Comparison of ENCODE assay signal across 7 cellular contexts in genomic region chr1:153260980-153261792, GRCh38. TPM values are rescaled to one million over a fixed set of nuclear protein-coding genes. Genes with fewer than 3 reads are reported as not detected.
DNase-seq lines count a peak whose midpoint lies in the region; ATAC-seq and TF ChIP-seq lines count a peak whose summit lies in the region.

No MANE protein-coding gene starts in this region.

- POLR2A ChIA-PET in activated B cell treated with CpG ODN at 0.5 μM for 24 hours (lab: Charles Lee) (no interaction called here), GM10248 (lab: Yijun Ruan, JAX) (no interaction called here)

- peak; percentile 63 for DNase-seq in H7
- peak; percentile 33 for DNase-seq in activated B cell treated with CpG ODN at 0.5 μM for 24 hours
- DNase-seq in effector memory CD4-positive, alpha-beta T cell, result no peak
- DNase-seq in natural killer cell, result no peak
- no peak for DNase-seq in GM10248 (ENCODE audit: extremely low spot score)
- no peak for DNase-seq in GM10266 (ENCODE audit: extremely low spot score)

- H3K36me3 ChIP-seq in H7 (replicated peaks; ENCODE audit: control insufficient read depth, insufficient read depth, low read length), result no peaks in the 10 kb centered on the region
- no peaks in the 10 kb centered on the region for H3K36me3 ChIP-seq in effector memory CD4-positive, alpha-beta T cell (ENCODE audit: control insufficient read depth, insufficient read depth, low read length)

- H3K9me3 Mint-ChIP-seq in activated B cell treated with CpG ODN at 0.5 μM for 24 hours (no peaks in the 10 kb centered on the region), natural killer cell (no peaks in the 10 kb centered on the region)

- H3K4me3 Mint-ChIP-seq in activated B cell treated with CpG ODN at 0.5 μM for 24 hours, result peak overlapping the region; percentile 82
- peak overlapping the region; percentile 84 for H3K4me3 Mint-ChIP-seq in natural killer cell

- ATAC-seq in activated B cell treated with CpG ODN at 0.5 μM for 24 hours (ENCODE audit: low read depth), result peak; percentile 29
- peak in 2 of 3 donors; percentile 26 to 60 for ATAC-seq in natural killer cell
- no peak for ATAC-seq in GM21447 (IDR thresholded peaks at IDR 0.05; ENCODE audit: unreplicated experiment)

- CTCF ChIA-PET in activated B cell treated with CpG ODN at 0.5 μM for 24 hours (lab: Charles Lee), result interaction anchor here (1.5 to 2.2 kb wide), 3 partner anchors 17 to 32 kb away, joined by 4 to 7 read pairs (median 4); no protein-coding TSS in a partner anchor
- CTCF ChIA-PET in GM10248 (lab: Yijun Ruan, JAX), result interaction anchor here (1.2 to 2.0 kb wide), 3 partner anchors 9 to 24 kb away, joined by 3 to 5 read pairs (median 3); no protein-coding TSS in a partner anchor

- H3K4me1 Mint-ChIP-seq in activated B cell treated with CpG ODN at 0.5 μM for 24 hours (peaks cover 32% of the 10 kb centered on the region), natural killer cell (peaks cover 29% of the 10 kb centered on the region in 2 donors)

- no peaks in the 10 kb centered on the region for H3K9me3 ChIP-seq in effector memory CD4-positive, alpha-beta T cell (ENCODE audit: control insufficient read depth, low read length)

- peak overlapping the region; percentile 41 for H3K27ac Mint-ChIP-seq in activated B cell treated with CpG ODN at 0.5 μM for 24 hours
- no peak overlapping the region for H3K27ac Mint-ChIP-seq in natural killer cell

- peaks cover 21% of the 10 kb centered on the region for H3K4me1 ChIP-seq in effector memory CD4-positive, alpha-beta T cell (ENCODE audit: control insufficient read depth, insufficient read depth, low read length, poor library complexity, severe bottlenecking)

- H3K36me3 Mint-ChIP-seq in activated B cell treated with CpG ODN at 0.5 μM for 24 hours (ENCODE audit: low read depth), result no peaks in the 10 kb centered on the region
- no peaks in the 10 kb centered on the region for H3K36me3 Mint-ChIP-seq in natural killer cell

- intact Hi-C loops in activated B cell treated with CpG ODN at 0.5 μM for 24 hours (cut with micrococcal nuclease), result no loop called here
- intact Hi-C loops in natural killer cell (cut with micrococcal nuclease), result no loop called here

- peaks cover 15% of the 10 kb centered on the region for H3K27me3 ChIP-seq in H7 (ENCODE audit: control insufficient read depth, insufficient read depth, low read length)
- H3K27me3 ChIP-seq in effector memory CD4-positive, alpha-beta T cell (replicated peaks; ENCODE audit: control insufficient read depth, insufficient read depth, low read length, poor library complexity, severe bottlenecking), result peaks cover 28% of the 10 kb centered on the region

- no peak overlapping the region for H3K27ac ChIP-seq in effector memory CD4-positive, alpha-beta T cell (ENCODE audit: insufficient read depth, low read length, poor library complexity, severe bottlenecking)

- no peak overlapping the region for H3K4me3 ChIP-seq in H7 (ENCODE audit: insufficient read depth, low read depth, low read length)
- peak overlapping the region; percentile 56 for H3K4me3 ChIP-seq in effector memory CD4-positive, alpha-beta T cell (ENCODE audit: insufficient read depth, low read depth, low read length, poor library complexity, severe bottlenecking)

- H3K27me3 Mint-ChIP-seq in activated B cell treated with CpG ODN at 0.5 μM for 24 hours (peaks cover 18% of the 10 kb centered on the region), natural killer cell (ENCODE audit: low read depth in 2 of 2) (peaks cover 45 to 64% of the 10 kb centered on the region in 2 donors)

- TF ChIP-seq CTCF in activated B cell treated with CpG ODN at 0.5 μM for 24 hours (IDR thresholded peaks at IDR 0.05), result no peak
- no peak for TF ChIP-seq CTCF in natural killer cell (IDR thresholded peaks at IDR 0.05)
- no peak for TF ChIP-seq CTCF in GM10248 (IDR thresholded peaks at IDR 0.05; ENCODE audit: control extremely low read depth, extremely low read depth, low read depth, missing control alignments)
- no peak for TF ChIP-seq CTCF in GM10266 (IDR thresholded peaks at IDR 0.05; ENCODE audit: control insufficient read depth, insufficient read depth, low read depth, missing control alignments)

RNA-seq across cellular contexts. Expression of gene LORICRIN, which starts 1.7 kb away (rescaled TPM):
- total RNA-seq in H7 (2014; rRNA removed; shearing (Covaris generic)), result not detected in 2 replicates
- total RNA-seq in activated B cell treated with CpG ODN at 0.5 μM for 24 hours (0.59 and 0.80 TPM in 2 replicates), natural killer cell (not detected)

RNA-seq across cellular contexts. Expression of gene PRR9, which starts 43.8 kb away (rescaled TPM):
- total RNA-seq in H7 (2014; rRNA removed; shearing (Covaris generic)), result not detected in 2 replicates
- not detected in 2 replicates for total RNA-seq in activated B cell treated with CpG ODN at 0.5 μM for 24 hours
- not detected for total RNA-seq in natural killer cell

RNA-seq across cellular contexts. Expression of gene PGLYRP3, which starts 51.6 kb away (rescaled TPM):
- not detected in 2 replicates for total RNA-seq in H7 (2014; rRNA removed; shearing (Covaris generic))
- total RNA-seq in activated B cell treated with CpG ODN at 0.5 μM for 24 hours (not detected in 2 replicates), natural killer cell (not detected)

RNA-seq across cellular contexts. Expression of gene LELP1, which starts 58.0 kb away (rescaled TPM):
- total RNA-seq in H7 (2014; rRNA removed; shearing (Covaris generic)), result not detected in 2 replicates
- total RNA-seq in activated B cell treated with CpG ODN at 0.5 μM for 24 hours (not detected in 2 replicates), natural killer cell (not detected)

Comparison
In these comparisons a context has a peak if more than half of its experiments do, and no peak if none do; other contexts are left out.
1. DNase-seq: peak in H7 (single experiment) and activated B cell treated with CpG ODN at 0.5 μM for 24 hours (single experiment); none in effector memory CD4-positive, alpha-beta T cell (0 of 3), natural killer cell (single experiment), GM10248 (single experiment) and GM10266 (single experiment).